In genomic region chr12:112381421-112381897, GRCh38 we compare ENCODE assay signal across 8 cellular contexts. TPM values are rescaled to one million over a fixed set of nuclear protein-coding genes. Genes with fewer than 3 reads are reported as not detected.
DNase-seq lines count a peak whose midpoint lies in the region; FAIRE-seq and TF ChIP-seq lines count a peak whose summit lies in the region.

No MANE protein-coding gene starts in this region.

- DNase-seq in GM12892 (ENCODE audit: insufficient read length) (peak; percentile 58), H7 (no peak), LNCaP clone FGC (ENCODE audit: low read depth) (no peak), activated T-helper 1 cell treated with Interleukin-2 at 50 U/mL for 16 hours (ENCODE audit: low read depth) (peak; percentile 23), fibroblast of pulmonary artery (ENCODE audit: low read depth) (no peak), cortex of kidney (lab: John Stamatoyannopoulos, UW) (no peak), NCI-H187 treated with DMSO at 0.1 percent for 48 hours (lab: John Stamatoyannopoulos, UW) (no peak)

- H3K36me3 ChIP-seq in H7 (replicated peaks; ENCODE audit: control insufficient read depth, insufficient read depth, low read length) (no peaks in the 10 kb centered on the region), neutrophil (no peaks in the 10 kb centered on the region)

- H3K27ac ChIP-seq in neutrophil = peak overlapping the region; percentile 84

- H3K4me3 ChIP-seq in H7 (ENCODE audit: insufficient read depth, low read depth, low read length) = peak overlapping the region; percentile 81
- peak overlapping the region; percentile 74 for H3K4me3 ChIP-seq in LNCaP clone FGC (ENCODE audit: low read depth, low read length)
- H3K4me3 ChIP-seq in fibroblast of pulmonary artery (replicated peaks; ENCODE audit: low read depth, low read length) = peak overlapping the region; percentile 73
- peak overlapping the region; percentile 81 to 89 for H3K4me3 ChIP-seq in neutrophil (ENCODE audit: low read depth in 1 of 2, low read length in 1 of 2)

- no peaks in the 10 kb centered on the region for H3K9me3 ChIP-seq in neutrophil

- TF ChIP-seq CTCF in LNCaP clone FGC (IDR thresholded peaks at IDR 0.05; ENCODE audit: control insufficient read depth, extremely low read depth, insufficient read depth) = no peak
- TF ChIP-seq CTCF in fibroblast of pulmonary artery (IDR thresholded peaks at IDR 0.05; ENCODE audit: low read length, missing control alignments) = no peak
- TF ChIP-seq CTCF in neutrophil (IDR thresholded peaks at IDR 0.05) = no peak

- peaks cover 17 to 23% of the 10 kb centered on the region in 2 experiments for H3K4me1 ChIP-seq in neutrophil (ENCODE audit: control insufficient read depth in 1 of 2, insufficient read depth in 1 of 2, low read depth in 1 of 2, low read length in 1 of 2)

- no peak for TF ChIP-seq POLR2A in GM12892 (IDR thresholded peaks at IDR 0.05; ENCODE audit: low read depth, low read length)

- H3K27me3 ChIP-seq in H7 (ENCODE audit: control insufficient read depth, insufficient read depth, low read length) (no peaks in the 10 kb centered on the region), neutrophil (no peaks in the 10 kb centered on the region)

- FAIRE-seq in GM12892 (lab: Jason Lieb, UNC) = peak; percentile 69

RNA-seq across cellular contexts. Expression of gene HECTD4, which starts 0.8 kb away (rescaled TPM):
- polyA plus RNA-seq in GM12892 (2012; ENCODE audit: missing spikeins) = 21.9 TPM
- total RNA-seq in H7 (2014; rRNA removed; shearing (Covaris generic)) = 7.1 and 11.9 TPM in 2 replicates

RNA-seq across cellular contexts. Expression of gene RPL6, which starts 27.9 kb away (rescaled TPM):
- 4,639 TPM for polyA plus RNA-seq in GM12892 (2012; ENCODE audit: missing spikeins)
- total RNA-seq in H7 (2014; rRNA removed; shearing (Covaris generic)) = 2,057 and 2,096 TPM in 2 replicates

RNA-seq across cellular contexts. Expression of gene PTPN11, which starts 37.3 kb away (rescaled TPM):
- polyA plus RNA-seq in GM12892 (2012; ENCODE audit: missing spikeins) = 36.7 TPM
- 53.4 and 73.0 TPM in 2 replicates for total RNA-seq in H7 (2014; rRNA removed; shearing (Covaris generic))

Comparison
In these comparisons a context has a peak if more than half of its experiments do, and no peak if none do; other contexts are left out.
1. DNase-seq: peak in GM12892 (single experiment) and activated T-helper 1 cell treated with Interleukin-2 at 50 U/mL for 16 hours (single experiment); none in H7 (single experiment), LNCaP clone FGC (single experiment), fibroblast of pulmonary artery (single experiment), cortex of kidney (single experiment) and NCI-H187 treated with DMSO at 0.1 percent for 48 hours (single experiment).
2. Peak in every context shown above with its lines, with median percentiles within 50 percentile points of each other: H3K4me3 ChIP-seq.